ENCODE assay signal across 9 cellular contexts in the genomic region with DNA sequence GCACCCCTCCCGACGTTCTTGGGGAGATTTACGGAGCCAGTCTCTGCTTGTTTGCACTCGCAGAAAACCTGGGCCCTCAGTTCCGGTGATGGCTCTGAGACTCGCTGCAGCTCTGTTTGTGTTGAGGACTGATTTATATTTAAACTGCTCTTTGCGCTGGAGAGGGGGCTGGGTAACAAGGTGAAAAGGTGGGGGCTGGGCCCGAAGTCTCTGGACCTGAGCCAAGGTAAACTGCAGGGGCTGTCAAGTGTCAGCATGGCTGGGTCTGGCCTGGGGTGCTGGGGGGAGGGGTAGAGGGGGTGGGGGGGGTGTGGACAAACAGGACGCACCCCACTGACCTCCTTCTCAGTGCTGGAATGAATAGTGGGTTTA. TPM values are rescaled to one million over a fixed set of nuclear protein-coding genes. Genes with fewer than 3 reads are reported as not detected.
DNase-seq lines count a peak whose midpoint lies in the region; ATAC-seq and TF ChIP-seq lines count a peak whose summit lies in the region.
"Had no signal": no experiment of that assay in that cellular context is flagged by ENCODE, and none has a peak within 500 bp of the region (broad histone marks: within the 10 kb centered on the region; RNA-seq: fewer than 3 reads in every experiment).

No MANE protein-coding gene starts in this region.

- DNase-seq in SHP77 (lab: John Stamatoyannopoulos, UW) (peak; percentile 10 to 31), SHP77 treated with DMSO at 0.1 percent for 48 hours (lab: John Stamatoyannopoulos, UW) (no peak), activated B cell treated with CpG ODN at 0.5 μM for 24 hours (no peak)
- DNase-seq: HCEC 1CT had no signal

- TF ChIP-seq CTCF in activated B cell treated with CpG ODN at 0.5 μM for 24 hours (IDR thresholded peaks at IDR 0.05) = no peak

- no peaks in the 10 kb centered on the region for H3K9me3 Mint-ChIP-seq in activated B cell treated with CpG ODN at 0.5 μM for 24 hours

- no peak overlapping the region for H3K27ac ChIP-seq in iPS-18a (ENCODE audit: low read length)
- H3K27ac ChIP-seq in subcutaneous abdominal adipose tissue (ENCODE audit: low read depth, low read length) = no peak overlapping the region

- H3K4me3 ChIP-seq in iPS-18a (ENCODE audit: low read length) (peak overlapping the region; percentile 67), subcutaneous abdominal adipose tissue (ENCODE audit: low read depth in 1 of 5, low read length in 5 of 5) (peak overlapping the region in 4 of 5 donors; percentile 21 to 66 (median 42))

- H3K9ac ChIP-seq in iPS-18a (ENCODE audit: low read length) (no peak overlapping the region), subcutaneous abdominal adipose tissue (ENCODE audit: low read length in 5 of 5) (no peak overlapping the region)

- peaks cover 33% of the 10 kb centered on the region for H3K27me3 Mint-ChIP-seq in activated B cell treated with CpG ODN at 0.5 μM for 24 hours

- peaks cover 45% of the 10 kb centered on the region for H3K27me3 ChIP-seq in iPS-18a (ENCODE audit: control insufficient read depth, insufficient read depth, low read length)
- peaks cover 5 to 12% (median 10%) of the 10 kb centered on the region in 5 donors for H3K27me3 ChIP-seq in subcutaneous abdominal adipose tissue (ENCODE audit: control insufficient read depth in 5 of 5, insufficient read depth in 4 of 5, low read length in 5 of 5)

- H3K27ac Mint-ChIP-seq in activated B cell treated with CpG ODN at 0.5 μM for 24 hours = no peak overlapping the region

- POLR2A ChIA-PET in activated B cell treated with CpG ODN at 0.5 μM for 24 hours (lab: Charles Lee) = no interaction called here

- H3K9me3 ChIP-seq in iPS-18a (ENCODE audit: control insufficient read depth, low read depth, low read length) = no peaks in the 10 kb centered on the region
- no peaks in the 10 kb centered on the region for H3K9me3 ChIP-seq in subcutaneous abdominal adipose tissue (ENCODE audit: control insufficient read depth in 5 of 5, low read length in 5 of 5)

- peaks cover 6% of the 10 kb centered on the region for H3K4me1 Mint-ChIP-seq in activated B cell treated with CpG ODN at 0.5 μM for 24 hours

- H3K36me3 Mint-ChIP-seq in activated B cell treated with CpG ODN at 0.5 μM for 24 hours (ENCODE audit: low read depth) = no peaks in the 10 kb centered on the region

- intact Hi-C loops in activated B cell treated with CpG ODN at 0.5 μM for 24 hours (cut with micrococcal nuclease) = no loop called here

- ATAC-seq in activated B cell treated with CpG ODN at 0.5 μM for 24 hours (ENCODE audit: low read depth) (no peak), GM18505 (IDR thresholded peaks at IDR 0.05; ENCODE audit: unreplicated experiment) (no peak), GM18511 (IDR thresholded peaks at IDR 0.05; ENCODE audit: unreplicated experiment) (no peak), GM18873 (IDR thresholded peaks at IDR 0.05; ENCODE audit: low FRiP score, unreplicated experiment) (no peak)

- CTCF ChIA-PET in activated B cell treated with CpG ODN at 0.5 μM for 24 hours (lab: Charles Lee) = no interaction called here

- H3K4me3 Mint-ChIP-seq in activated B cell treated with CpG ODN at 0.5 μM for 24 hours = peak overlapping the region; percentile 7

- H3K36me3 ChIP-seq in iPS-18a (ENCODE audit: control insufficient read depth, low read depth, low read length) (no peaks in the 10 kb centered on the region), subcutaneous abdominal adipose tissue (ENCODE audit: control insufficient read depth in 5 of 5, insufficient read depth in 5 of 5, low read length in 5 of 5) (no peaks in the 10 kb centered on the region)

- peaks cover 5% of the 10 kb centered on the region for H3K4me1 ChIP-seq in iPS-18a (ENCODE audit: control insufficient read depth, low read depth, low read length)
- H3K4me1 ChIP-seq in subcutaneous abdominal adipose tissue (ENCODE audit: control insufficient read depth in 5 of 5, insufficient read depth in 5 of 5, low read length in 5 of 5) = peaks cover 2 to 15% (median 12%) of the 10 kb centered on the region in 5 donors

- no peak for TF ChIP-seq POLR2A in GM18505 (IDR thresholded peaks at IDR 0.05; ENCODE audit: borderline replicate concordance, extremely low read depth, insufficient read depth, insufficient read length)

RNA-seq across cellular contexts. Expression of a gene that starts 0.6 kb away (rescaled TPM):
- not detected in 2 replicates for total RNA-seq in activated B cell treated with CpG ODN at 0.5 μM for 24 hours

Comparison
In these comparisons a context has a peak if more than half of its experiments do, and no peak if none do; other contexts are left out.
1. DNase-seq: peak in SHP77 (2 of 2); none in SHP77 treated with DMSO at 0.1 percent for 48 hours (single experiment) and activated B cell treated with CpG ODN at 0.5 μM for 24 hours (single experiment).